Comparison of ENCODE assay signal across 25 cellular contexts in the genomic region with DNA sequence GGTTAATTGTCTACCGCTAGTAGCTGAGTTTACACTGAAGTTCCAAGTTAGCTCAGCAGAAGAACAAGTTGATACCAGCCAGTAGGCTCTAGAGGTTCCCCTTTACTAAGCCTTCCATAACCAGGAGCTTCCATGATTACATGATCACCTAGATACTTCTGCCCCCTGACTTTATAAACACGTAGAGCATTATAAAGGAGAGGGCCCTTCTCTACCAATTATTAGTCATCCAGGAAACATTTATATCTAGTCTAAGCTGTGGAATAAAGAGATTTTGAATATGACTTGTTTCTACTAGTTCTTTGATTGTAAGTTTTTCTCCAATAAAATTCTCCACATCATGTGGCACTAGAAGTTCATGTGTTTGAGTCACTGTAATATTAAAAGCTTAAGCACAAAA.
"Had no signal": no experiment of that assay in that cellular context is flagged by ENCODE, and none has a peak within 500 bp of the region (broad histone marks: within the 10 kb centered on the region; RNA-seq: fewer than 3 reads in every experiment).

No MANE protein-coding gene starts in this region.

- H3K36me3 Mint-ChIP-seq: naive thymus-derived CD8-positive, alpha-beta T cell; type B pancreatic cell had no signal

- H3K9me3 Mint-ChIP-seq: nephron, neural crest cell, type B pancreatic cell had no signal

- H3K4me1 Mint-ChIP-seq: naive thymus-derived CD8-positive, alpha-beta T cell; nephron; neural crest cell had no signal

- H3K27ac Mint-ChIP-seq: naive thymus-derived CD8-positive, alpha-beta T cell; nephron; stimulated activated naive CD8-positive, alpha-beta T cell treated with anti-CD3 and anti-CD28 coated beads, Interleukin-15, Interleukin-2, amounts not matched to agents 100 ng/mL and 50 ng/mL, for 24 hours; type B pancreatic cell had no signal

- H3K36me3 ChIP-seq: left lung, lower lobe of right lung, pancreas, prostate gland, tibial nerve, uterus had no signal

- H3K9me3 ChIP-seq: left lung, lower lobe of right lung, pancreas, prostate gland, tibial nerve, uterus had no signal

- ATAC-seq: left colon; left lung; lower lobe of right lung; naive thymus-derived CD8-positive, alpha-beta T cell; pancreas; right cardiac atrium; sciatic nerve had no signal

- H3K4me3 Mint-ChIP-seq: naive thymus-derived CD8-positive, alpha-beta T cell; nephron; neural crest cell; stimulated activated naive CD8-positive, alpha-beta T cell treated with anti-CD3 and anti-CD28 coated beads, Interleukin-15, Interleukin-2, amounts not matched to agents 100 ng/mL and 50 ng/mL, for 24 hours; type B pancreatic cell had no signal

- DNase-seq: hippocampal formation; left colon; left lung; lower lobe of right lung; mammary epithelial cell; mesenchymal stem cell; naive thymus-derived CD8-positive, alpha-beta T cell; nucleus accumbens; pancreas; retina; right cardiac atrium; stimulated activated CD4-positive, alpha-beta T cell treated with anti-CD3 and anti-CD28 coated beads, Interleukin-12 subunit alpha, Interleukin-12 subunit beta, amount 100 ng/mL, for 4 hours; stimulated activated CD4-positive, alpha-beta T cell treated with anti-CD3 and anti-CD28 coated beads, Interleukin-15, amount 100 ng/mL, for 24 hours; stimulated activated CD4-positive, alpha-beta T cell treated with anti-CD3 and anti-CD28 coated beads, Interleukin-2, amount 100 ng/mL, for 24 hours; stimulated activated CD4-positive, alpha-beta T cell treated with anti-CD3 and anti-CD28 coated beads, Interleukin-4, amount 100 ng/mL, for 1 hour; stimulated activated naive CD4-positive, alpha-beta T cell; uterus had no signal

- H3K4me3 ChIP-seq: left lung, lower lobe of right lung, pancreas, prostate gland, skin epidermis, tibial nerve, uterus had no signal

- H3K27ac ChIP-seq: left lung, lower lobe of right lung, pancreas, prostate gland, skin epidermis, tibial nerve, uterus had no signal

- H3K4me1 ChIP-seq: left lung, lower lobe of right lung, pancreas, prostate gland, tibial nerve, uterus had no signal

- H3K27me3 Mint-ChIP-seq: naive thymus-derived CD8-positive, alpha-beta T cell; stimulated activated naive CD8-positive, alpha-beta T cell treated with anti-CD3 and anti-CD28 coated beads, Interleukin-15, Interleukin-2, amounts not matched to agents 100 ng/mL and 50 ng/mL, for 24 hours; type B pancreatic cell had no signal

- H3K27me3 ChIP-seq: left lung, pancreas, tibial nerve, uterus had no signal
